In the genomic region with DNA sequence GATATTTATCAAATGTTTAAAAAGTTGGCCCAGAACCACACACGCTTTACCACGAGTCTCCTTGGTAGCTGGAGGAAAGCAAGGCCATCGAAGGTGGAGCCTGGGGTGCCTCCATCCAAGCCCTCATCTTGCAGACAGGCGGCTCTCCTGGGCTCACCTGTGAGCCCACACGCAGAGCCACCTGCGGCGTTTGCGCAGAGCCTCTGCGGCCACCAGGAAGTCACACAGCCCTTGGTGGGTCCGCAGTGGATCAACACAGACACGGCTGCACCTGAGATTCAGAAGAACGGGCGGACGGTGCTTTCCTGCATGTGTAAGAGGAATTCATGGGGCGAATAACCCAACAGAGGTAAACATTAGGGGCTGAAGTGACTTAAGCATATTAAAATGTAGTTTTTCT, we compare ENCODE assay signal across 20 cellular contexts. TPM values are rescaled to one million over a fixed set of nuclear protein-coding genes. Genes with fewer than 3 reads are reported as not detected.
DNase-seq lines count a peak whose midpoint lies in the region; ATAC-seq and TF ChIP-seq lines count a peak whose summit lies in the region.
"Had no signal": no experiment of that assay in that cellular context is flagged by ENCODE, and none has a peak within 500 bp of the region (broad histone marks: within the 10 kb centered on the region; RNA-seq: fewer than 3 reads in every experiment).

No MANE protein-coding gene starts in this region.

- H3K4me3 ChIP-seq in coronary artery (no peak overlapping the region), testis (no peak overlapping the region)
- H3K4me3 ChIP-seq: A549; BLaER1 treated with 17β-estradiol and CSF1 and Interleukin-3, amounts not matched to agents 10 nM and 100 nM; GM23248 had no signal

- peaks cover 32% of the 10 kb centered on the region for H3K4me1 ChIP-seq in testis
- H3K4me1 ChIP-seq: A549; BE2C; BLaER1 treated with 17β-estradiol and CSF1 and Interleukin-3, amounts not matched to agents 10 nM and 100 nM had no signal

- whole genome bisulfite sequencing in testis, 2 donors, result 91 to 93% methylated on average over 15 of the region's 15 CpGs

- no peak for ATAC-seq in activated naive CD8-positive, alpha-beta T cell treated with anti-CD3 and anti-CD28 coated beads, Interleukin-2, amount 50 U/mL, for 24 hours
- ATAC-seq: A549 had no signal

- TF ChIP-seq CTCF in coronary artery (IDR thresholded peaks at IDR 0.05), result no peak
- TF ChIP-seq CTCF in testis (IDR thresholded peaks at IDR 0.05), result no peak

- H3K9me3 ChIP-seq in testis, result no peaks in the 10 kb centered on the region
- H3K9me3 ChIP-seq: A549; BE2C; BLaER1 treated with 17β-estradiol and CSF1 and Interleukin-3, amounts not matched to agents 10 nM and 100 nM had no signal

- TF ChIP-seq POLR2A in testis (IDR thresholded peaks at IDR 0.05), result no peak

- H3K27ac Mint-ChIP-seq in activated naive CD8-positive, alpha-beta T cell treated with anti-CD3 and anti-CD28 coated beads for 36 hours, result no peak overlapping the region
- no peak overlapping the region for H3K27ac Mint-ChIP-seq in activated naive CD8-positive, alpha-beta T cell treated with anti-CD3 and anti-CD28 coated beads, Interleukin-2, amount 50 U/mL, for 24 hours
- H3K27ac Mint-ChIP-seq: CD14-positive monocyte; CD4-positive, alpha-beta T cell; CD8-positive, alpha-beta memory T cell had no signal

- no peak overlapping the region for H3K27ac ChIP-seq in coronary artery
- H3K27ac ChIP-seq in testis, result peak overlapping the region; percentile 52 to 73
- H3K27ac ChIP-seq: A549; BLaER1 treated with 17β-estradiol and CSF1 and Interleukin-3, amounts not matched to agents 10 nM and 100 nM; GM23248 had no signal

- H3K36me3 Mint-ChIP-seq in activated naive CD8-positive, alpha-beta T cell treated with anti-CD3 and anti-CD28 coated beads for 36 hours, result no peaks in the 10 kb centered on the region
- H3K36me3 Mint-ChIP-seq in activated naive CD8-positive, alpha-beta T cell treated with anti-CD3 and anti-CD28 coated beads, Interleukin-2, amount 50 U/mL, for 24 hours (ENCODE audit: low read depth), result no peaks in the 10 kb centered on the region
- H3K36me3 Mint-ChIP-seq: CD14-positive monocyte; CD8-positive, alpha-beta memory T cell had no signal

- H3K4me1 Mint-ChIP-seq in activated naive CD8-positive, alpha-beta T cell treated with anti-CD3 and anti-CD28 coated beads for 36 hours, result no peaks in the 10 kb centered on the region
- no peaks in the 10 kb centered on the region for H3K4me1 Mint-ChIP-seq in activated naive CD8-positive, alpha-beta T cell treated with anti-CD3 and anti-CD28 coated beads, Interleukin-2, amount 50 U/mL, for 24 hours
- H3K4me1 Mint-ChIP-seq: CD14-positive monocyte; CD8-positive, alpha-beta memory T cell had no signal

- H3K36me3 ChIP-seq in testis (ENCODE audit: low read depth, missing control alignments), result no peaks in the 10 kb centered on the region
- H3K36me3 ChIP-seq: BE2C; BLaER1 treated with 17β-estradiol and CSF1 and Interleukin-3, amounts not matched to agents 10 nM and 100 nM had no signal

- no peaks in the 10 kb centered on the region for H3K9me3 Mint-ChIP-seq in activated naive CD8-positive, alpha-beta T cell treated with anti-CD3 and anti-CD28 coated beads for 36 hours
- no peaks in the 10 kb centered on the region for H3K9me3 Mint-ChIP-seq in activated naive CD8-positive, alpha-beta T cell treated with anti-CD3 and anti-CD28 coated beads, Interleukin-2, amount 50 U/mL, for 24 hours
- H3K9me3 Mint-ChIP-seq: CD4-positive, alpha-beta T cell had no signal

- intact Hi-C loops in testis (cut with DNase I; ENCODE audit: low total_unique reads), result no loop called here

- no peak for DNase-seq in activated naive CD8-positive, alpha-beta T cell treated with anti-CD3 and anti-CD28 coated beads for 36 hours
- DNase-seq in activated naive CD8-positive, alpha-beta T cell treated with anti-CD3 and anti-CD28 coated beads, Interleukin-2, amount 50 U/mL, for 24 hours, result no peak
- DNase-seq in coronary artery (ENCODE audit: low spot score) (peak; percentile 45), mesenteric fat pad (ENCODE audit: low spot score) (peak; percentile 53), testis (no peak), cerebellum (ENCODE audit: low spot score) (no peak), amniotic stem cell (lab: John Stamatoyannopoulos, UW) (no peak)
- DNase-seq: 8988T; ACHN; AML-193; BE2C; CD4-positive, alpha-beta T cell; CD8-positive, alpha-beta memory T cell; DMS153; DND-41; GM23248; HCEC 1CT had no signal

- H3K27me3 Mint-ChIP-seq in activated naive CD8-positive, alpha-beta T cell treated with anti-CD3 and anti-CD28 coated beads for 36 hours, result no peaks in the 10 kb centered on the region
- no peaks in the 10 kb centered on the region for H3K27me3 Mint-ChIP-seq in activated naive CD8-positive, alpha-beta T cell treated with anti-CD3 and anti-CD28 coated beads, Interleukin-2, amount 50 U/mL, for 24 hours
- H3K27me3 Mint-ChIP-seq: CD4-positive, alpha-beta T cell had no signal

- no peaks in the 10 kb centered on the region for H3K27me3 ChIP-seq in testis
- H3K27me3 ChIP-seq: BE2C; BLaER1 treated with 17β-estradiol and CSF1 and Interleukin-3, amounts not matched to agents 10 nM and 100 nM had no signal

- peak overlapping the region; percentile 18 for H3K4me3 Mint-ChIP-seq in activated naive CD8-positive, alpha-beta T cell treated with anti-CD3 and anti-CD28 coated beads for 36 hours
- no peak overlapping the region for H3K4me3 Mint-ChIP-seq in activated naive CD8-positive, alpha-beta T cell treated with anti-CD3 and anti-CD28 coated beads, Interleukin-2, amount 50 U/mL, for 24 hours
- H3K4me3 Mint-ChIP-seq: CD14-positive monocyte; CD4-positive, alpha-beta T cell; CD8-positive, alpha-beta memory T cell had no signal

RNA-seq across cellular contexts. Expression of a gene that starts 24.5 kb away (rescaled TPM):
- not detected for total RNA-seq in activated naive CD8-positive, alpha-beta T cell treated with anti-CD3 and anti-CD28 coated beads for 36 hours
- total RNA-seq in mesenteric fat pad, result 46.3 TPM
- 100 to 1,000 TPM in 1 of 2 donors, 10 to 100 TPM in 1; 78.4 to 140 TPM for total RNA-seq in testis
- 110 TPM for polyA plus RNA-seq in testis (ENCODE audit: insufficient read depth, low read depth, low replicate concordance)
- total RNA-seq in cerebellum, result 1.9 TPM
- total RNA-seq: CD4-positive, alpha-beta T cell; CD8-positive, alpha-beta memory T cell; GM23248 had no signal
- polyA plus RNA-seq: A549; CD14-positive monocyte; CD8-positive, alpha-beta memory T cell; GM23248 had no signal

Comparison
In these comparisons a context has a peak if more than half of its experiments do, and no peak if none do; other contexts are left out.
1. DNase-seq: peak in coronary artery (single experiment) and mesenteric fat pad (single experiment); none in activated naive CD8-positive, alpha-beta T cell treated with anti-CD3 and anti-CD28 coated beads for 36 hours (single experiment), activated naive CD8-positive, alpha-beta T cell treated with anti-CD3 and anti-CD28 coated beads, Interleukin-2, amount 50 U/mL, for 24 hours (single experiment), testis (single experiment), cerebellum (single experiment) and amniotic stem cell (single experiment).
2. H3K27ac ChIP-seq: peak in testis (2 of 2); none in coronary artery (0 of 2).
3. RNA of a gene that starts 24.5 kb away (total RNA-seq): 78.4 to 140 TPM in testis and 46.3 TPM in mesenteric fat pad (single experiment); 1.9 TPM in cerebellum (single experiment) and not detected in activated naive CD8-positive, alpha-beta T cell treated with anti-CD3 and anti-CD28 coated beads for 36 hours; every median in the first group is over 10 times any median in the second.